ENCODE assay signal across 1 cellular context in the genomic region with DNA sequence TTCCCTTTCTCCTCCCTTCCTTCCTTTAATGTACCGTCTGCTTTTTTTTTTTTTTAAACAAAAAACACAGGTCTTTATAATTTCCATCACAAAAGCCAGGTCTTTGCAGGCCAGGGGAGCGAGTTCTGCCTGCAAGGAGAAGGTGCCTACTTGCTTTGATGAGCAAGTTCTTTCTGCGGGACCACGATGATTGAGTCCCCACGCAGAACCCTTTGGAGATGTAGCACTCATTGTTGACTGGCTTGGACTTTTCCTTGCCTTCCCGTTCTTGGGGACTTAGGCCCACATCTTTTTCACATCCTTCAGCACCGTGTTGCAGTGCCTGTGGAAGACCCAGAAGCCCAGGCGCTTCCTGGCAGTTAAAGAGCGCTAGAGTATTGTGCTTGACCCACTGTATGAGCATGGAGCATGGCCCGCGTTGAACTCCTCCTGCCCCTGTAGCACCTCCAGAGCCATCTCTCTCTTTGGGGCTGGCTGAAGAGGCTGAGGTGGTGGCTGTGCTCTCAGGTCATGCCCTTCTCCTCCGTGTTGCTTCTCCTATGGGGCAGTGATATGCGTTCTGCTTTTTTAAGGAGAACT.
A peak's percentile ranks its signal among the peaks of the same experiment; 100 is the strongest.
TF ChIP-seq lines count a peak whose summit lies in the region.

No MANE protein-coding gene starts in this region.

TF ChIP-seq in WTC11, 78 proteins besides CTCF, POLR2A, EP300 and RAD21 (continued from another document):
- TF ChIP-seq, protein P1, sequence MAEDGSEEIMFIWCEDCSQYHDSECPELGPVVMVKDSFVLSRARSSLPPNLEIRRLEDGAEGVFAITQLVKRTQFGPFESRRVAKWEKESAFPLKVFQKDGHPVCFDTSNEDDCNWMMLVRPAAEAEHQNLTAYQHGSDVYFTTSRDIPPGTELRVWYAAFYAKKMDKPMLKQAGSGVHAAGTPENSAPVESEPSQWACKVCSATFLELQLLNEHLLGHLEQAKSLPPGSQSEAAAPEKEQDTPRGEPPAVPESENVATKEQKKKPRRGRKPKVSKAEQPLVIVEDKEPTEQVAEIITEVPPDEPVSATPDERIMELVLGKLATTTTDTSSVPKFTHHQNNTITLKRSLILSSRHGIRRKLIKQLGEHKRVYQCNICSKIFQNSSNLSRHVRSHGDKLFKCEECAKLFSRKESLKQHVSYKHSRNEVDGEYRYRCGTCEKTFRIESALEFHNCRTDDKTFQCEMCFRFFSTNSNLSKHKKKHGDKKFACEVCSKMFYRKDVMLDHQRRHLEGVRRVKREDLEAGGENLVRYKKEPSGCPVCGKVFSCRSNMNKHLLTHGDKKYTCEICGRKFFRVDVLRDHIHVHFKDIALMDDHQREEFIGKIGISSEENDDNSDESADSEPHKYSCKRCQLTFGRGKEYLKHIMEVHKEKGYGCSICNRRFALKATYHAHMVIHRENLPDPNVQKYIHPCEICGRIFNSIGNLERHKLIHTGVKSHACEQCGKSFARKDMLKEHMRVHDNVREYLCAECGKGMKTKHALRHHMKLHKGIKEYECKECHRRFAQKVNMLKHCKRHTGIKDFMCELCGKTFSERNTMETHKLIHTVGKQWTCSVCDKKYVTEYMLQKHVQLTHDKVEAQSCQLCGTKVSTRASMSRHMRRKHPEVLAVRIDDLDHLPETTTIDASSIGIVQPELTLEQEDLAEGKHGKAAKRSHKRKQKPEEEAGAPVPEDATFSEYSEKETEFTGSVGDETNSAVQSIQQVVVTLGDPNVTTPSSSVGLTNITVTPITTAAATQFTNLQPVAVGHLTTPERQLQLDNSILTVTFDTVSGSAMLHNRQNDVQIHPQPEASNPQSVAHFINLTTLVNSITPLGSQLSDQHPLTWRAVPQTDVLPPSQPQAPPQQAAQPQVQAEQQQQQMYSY (CRISPR knock-in tag; IDR thresholded peaks at IDR 0.05): peak; percentile 37; the same call in 1 of the 2 replicates
- TF ChIP-seq PRRX2 (CRISPR knock-in tag; IDR thresholded peaks at IDR 0.05): no peak
- TF ChIP-seq, protein P2, sequence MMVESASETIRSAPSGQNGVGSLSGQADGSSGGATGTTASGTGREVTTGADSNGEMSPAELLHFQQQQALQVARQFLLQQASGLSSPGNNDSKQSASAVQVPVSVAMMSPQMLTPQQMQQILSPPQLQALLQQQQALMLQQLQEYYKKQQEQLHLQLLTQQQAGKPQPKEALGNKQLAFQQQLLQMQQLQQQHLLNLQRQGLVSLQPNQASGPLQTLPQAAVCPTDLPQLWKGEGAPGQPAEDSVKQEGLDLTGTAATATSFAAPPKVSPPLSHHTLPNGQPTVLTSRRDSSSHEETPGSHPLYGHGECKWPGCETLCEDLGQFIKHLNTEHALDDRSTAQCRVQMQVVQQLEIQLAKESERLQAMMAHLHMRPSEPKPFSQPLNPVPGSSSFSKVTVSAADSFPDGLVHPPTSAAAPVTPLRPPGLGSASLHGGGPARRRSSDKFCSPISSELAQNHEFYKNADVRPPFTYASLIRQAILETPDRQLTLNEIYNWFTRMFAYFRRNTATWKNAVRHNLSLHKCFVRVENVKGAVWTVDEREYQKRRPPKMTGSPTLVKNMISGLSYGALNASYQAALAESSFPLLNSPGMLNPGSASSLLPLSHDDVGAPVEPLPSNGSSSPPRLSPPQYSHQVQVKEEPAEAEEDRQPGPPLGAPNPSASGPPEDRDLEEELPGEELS (CRISPR knock-in tag; IDR thresholded peaks at IDR 0.05): no peak
